In genomic region chr1:101618900-101619299, GRCh38 we compare ENCODE assay signal across 1 cellular context.
TF ChIP-seq lines count a peak whose summit lies in the region.

No MANE protein-coding gene starts in this region.

TF ChIP-seq in GM23338, 12 proteins besides CTCF, POLR2A, EP300 and RAD21 (continued from another document):
- TF ChIP-seq ZNF462 (CRISPR knock-in tag; IDR thresholded peaks at IDR 0.05) = no peak; the same call in 1 of the 2 replicates
- TF ChIP-seq ZNF114 (CRISPR knock-in tag; IDR thresholded peaks at IDR 0.05) = no peak
- TF ChIP-seq POLR2AphosphoS5 (IDR thresholded peaks at IDR 0.05; ENCODE audit: low read depth) = no peak
- no peak for TF ChIP-seq ETS1 (IDR thresholded peaks at IDR 0.05)
- TF ChIP-seq EZH2 (IDR thresholded peaks at IDR 0.05; ENCODE audit: low read depth, unreplicated experiment) = no peak
- TF ChIP-seq JUNB (IDR thresholded peaks at IDR 0.05; ENCODE audit: unreplicated experiment) = no peak
- no peak for TF ChIP-seq STAT1 (IDR thresholded peaks at IDR 0.05; ENCODE audit: unreplicated experiment)
- no peak for TF ChIP-seq REST (IDR thresholded peaks at IDR 0.05; ENCODE audit: unreplicated experiment)
- TF ChIP-seq EZH2phosphoT487 (IDR thresholded peaks at IDR 0.05; ENCODE audit: unreplicated experiment) = no peak
- TF ChIP-seq ZNF331 (CRISPR knock-in tag; IDR thresholded peaks at IDR 0.05; ENCODE audit: low read depth) = no peak
- no peak for TF ChIP-seq NANOG (IDR thresholded peaks at IDR 0.05; ENCODE audit: borderline replicate concordance)
